Comparison of ENCODE assay signal across 38 cellular contexts in genomic region chr18:11305507-11305906, GRCh38.
"Had no signal": no experiment of that assay in that cellular context is flagged by ENCODE, and none has a peak within 500 bp of the region (broad histone marks: within the 10 kb centered on the region; RNA-seq: fewer than 3 reads in every experiment).

No MANE protein-coding gene starts in this region.

- H3K36me3 ChIP-seq: adrenal gland, cardiac muscle cell, left lung, pancreas, prostate gland, thoracic aorta, uterus had no signal

- H3K27me3 Mint-ChIP-seq: activated naive CD8-positive, alpha-beta T cell treated with anti-CD3 and anti-CD28 coated beads for 36 hours; natural killer cell treated with Interleukin-12 subunit alpha and Interleukin-12 subunit beta and Interleukin-15 and Interleukin-18, amount 100 ng/mL, for 72 hours had no signal

- H3K4me3 ChIP-seq: adrenal gland, body of pancreas, cardiac muscle cell, left lung, lung, mucosa of descending colon, pancreas, prostate gland, skin epidermis, thoracic aorta, uterus had no signal

- H3K27ac Mint-ChIP-seq: activated naive CD4-positive, alpha-beta T cell treated with anti-CD3 and anti-CD28 coated beads for 36 hours; activated naive CD8-positive, alpha-beta T cell treated with anti-CD3 and anti-CD28 coated beads for 36 hours; activated T-helper 1 cell treated with anti-CD3 and anti-CD28 coated beads, Interleukin-12 subunit alpha, Interleukin-12 subunit beta, Interleukin-2, Interleukin-4 antibody, amounts not matched to agents 30 ng/mL and 10 ng/mL and 1 ng/mL, durations not matched to agents 14 hours and 24 hours and 36 hours; natural killer cell treated with Interleukin-12 subunit alpha and Interleukin-12 subunit beta and Interleukin-15 and Interleukin-18, amount 100 ng/mL, for 72 hours; stimulated activated effector memory CD8-positive, alpha-beta T cell treated with anti-CD3 and anti-CD28 coated beads, Interleukin-12 subunit alpha, Interleukin-12 subunit beta, amount 100 ng/mL, for 72 hours; stimulated activated naive CD8-positive, alpha-beta T cell treated with anti-CD3 and anti-CD28 coated beads, Interleukin-15, Interleukin-2, amounts not matched to agents 100 ng/mL and 50 ng/mL, for 24 hours had no signal

- H3K36me3 Mint-ChIP-seq: activated naive CD8-positive, alpha-beta T cell treated with anti-CD3 and anti-CD28 coated beads for 36 hours; stimulated activated effector memory CD8-positive, alpha-beta T cell treated with anti-CD3 and anti-CD28 coated beads, Interleukin-12 subunit alpha, Interleukin-12 subunit beta, amount 100 ng/mL, for 72 hours had no signal

- ATAC-seq: activated CD4-positive, CD25-positive, alpha-beta regulatory T cell treated with anti-CD3 and anti-CD28 coated beads, Interleukin-2, amount 50 U/mL, for 24 hours; body of pancreas; esophagus mucosa; left lung; mucosa of descending colon; pancreas; sciatic nerve; stimulated activated effector memory CD8-positive, alpha-beta T cell treated with anti-CD3 and anti-CD28 coated beads, Interleukin-12 subunit alpha, Interleukin-12 subunit beta, amount 100 ng/mL, for 72 hours had no signal

- H3K27ac ChIP-seq: adrenal gland, body of pancreas, cardiac muscle cell, left lung, pancreas, prostate gland, skin epidermis, thoracic aorta, uterus, VCaP had no signal

- DNase-seq: activated CD4-positive, alpha-beta T cell treated with anti-CD3 and anti-CD28 coated beads for 48 hours; activated CD4-positive, alpha-beta T cell treated with anti-CD3 and anti-CD28 coated beads, Interleukin-2, amount 50 U/mL, for 48 hours; activated CD8-positive, alpha-beta memory T cell treated with anti-CD3 and anti-CD28 coated beads for 24 hours; activated CD8-positive, alpha-beta memory T cell treated with anti-CD3 and anti-CD28 coated beads, Interleukin-2, amount 50 U/mL, for 4 hours; activated effector memory CD4-positive, alpha-beta T cell treated with anti-CD3 and anti-CD28 coated beads, Interleukin-2, amount 50 U/mL, for 16 hours; activated naive CD4-positive, alpha-beta T cell treated with anti-CD3 and anti-CD28 coated beads for 36 hours; activated naive CD8-positive, alpha-beta T cell treated with anti-CD3 and anti-CD28 coated beads for 36 hours; activated T-cell treated with anti-CD3 and anti-CD28 coated beads, Interleukin-2, amount 50 U/mL, for 1 hour; adrenal gland; aorta; body of pancreas; cortex of kidney; foreskin fibroblast; head of caudate nucleus; hypothalamus; kidney glomerular epithelial cell; left lung; mucosa of descending colon; pancreas; retina; stimulated activated CD4-positive, alpha-beta T cell treated with anti-CD3 and anti-CD28 coated beads, Interleukin-12 subunit alpha, Interleukin-12 subunit beta, amount 100 ng/mL, for 4 hours; stimulated activated CD4-positive, alpha-beta T cell treated with anti-CD3 and anti-CD28 coated beads, Interleukin-4, amount 100 ng/mL, for 1 hour; trophoblast cell; uterus had no signal

- H3K4me1 Mint-ChIP-seq: stimulated activated effector memory CD8-positive, alpha-beta T cell treated with anti-CD3 and anti-CD28 coated beads, Interleukin-12 subunit alpha, Interleukin-12 subunit beta, amount 100 ng/mL, for 72 hours had no signal

- H3K27me3 ChIP-seq: adrenal gland, body of pancreas, cardiac muscle cell, left lung, pancreas, uterus had no signal

- H3K9me3 ChIP-seq: adrenal gland, body of pancreas, pancreas, prostate gland, thoracic aorta, uterus had no signal

- H3K4me3 Mint-ChIP-seq: activated naive CD4-positive, alpha-beta T cell treated with anti-CD3 and anti-CD28 coated beads for 36 hours; activated naive CD8-positive, alpha-beta T cell treated with anti-CD3 and anti-CD28 coated beads for 36 hours; activated T-helper 1 cell treated with anti-CD3 and anti-CD28 coated beads, Interleukin-12 subunit alpha, Interleukin-12 subunit beta, Interleukin-2, Interleukin-4 antibody, amounts not matched to agents 30 ng/mL and 10 ng/mL and 1 ng/mL, durations not matched to agents 14 hours and 24 hours and 36 hours; natural killer cell treated with Interleukin-12 subunit alpha and Interleukin-12 subunit beta and Interleukin-15 and Interleukin-18, amount 100 ng/mL, for 72 hours; stimulated activated effector memory CD8-positive, alpha-beta T cell treated with anti-CD3 and anti-CD28 coated beads, Interleukin-12 subunit alpha, Interleukin-12 subunit beta, amount 100 ng/mL, for 72 hours; stimulated activated naive CD8-positive, alpha-beta T cell treated with anti-CD3 and anti-CD28 coated beads, Interleukin-15, Interleukin-2, amounts not matched to agents 100 ng/mL and 50 ng/mL, for 24 hours had no signal

- FAIRE-seq: pancreas, TTC549 had no signal

- H3K4me1 ChIP-seq: left lung, prostate gland, uterus had no signal
